Comparison of ENCODE assay signal across 8 cellular contexts in the genomic region with DNA sequence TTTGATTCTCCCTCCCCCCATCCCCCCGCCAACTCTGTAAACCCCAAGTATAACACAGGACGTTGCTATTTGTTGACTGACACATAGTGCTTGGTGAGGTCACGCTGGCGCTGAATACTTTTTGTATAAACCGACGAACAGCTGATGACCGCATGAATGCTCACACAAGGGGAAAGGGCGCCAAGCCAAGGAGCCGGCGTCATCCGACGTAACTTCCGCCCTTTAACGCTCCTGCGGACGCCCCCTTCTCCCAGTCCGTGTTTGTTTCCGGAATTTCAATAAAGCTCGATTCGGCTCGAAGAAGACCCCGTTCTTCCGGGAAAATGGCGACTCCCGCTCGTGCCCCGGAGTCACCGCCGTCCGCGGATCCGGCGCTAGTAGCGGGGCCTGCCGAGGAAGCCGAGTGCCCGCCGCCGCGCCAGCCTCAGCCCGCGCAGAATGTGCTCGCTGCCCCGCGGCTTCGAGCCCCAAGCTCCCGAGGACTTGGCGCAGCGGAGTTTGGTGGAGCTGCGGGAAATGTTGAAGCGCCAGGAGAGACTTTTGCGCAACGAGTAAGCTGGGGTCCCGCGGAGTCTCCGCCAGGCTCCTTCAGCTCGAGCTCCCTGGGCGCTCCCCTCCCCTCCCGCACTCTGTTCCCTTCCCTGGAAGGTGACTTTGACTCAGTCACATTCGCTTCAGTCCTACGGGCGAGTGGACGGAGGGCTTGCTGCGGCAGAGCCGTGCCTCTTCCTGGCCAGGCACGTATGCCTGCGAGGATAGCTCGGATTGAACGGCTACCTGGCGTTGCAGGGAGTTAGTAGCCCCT. TPM values are rescaled to one million over a fixed set of nuclear protein-coding genes. Genes with fewer than 3 reads are reported as not detected.
DNase-seq lines count a peak whose midpoint lies in the region; ATAC-seq and TF ChIP-seq lines count a peak whose summit lies in the region.

A gene (plus strand): TSS at position 310 of the 805 bp plus-strand sequence. CDS start 129 bp downstream, at position 439.

- peak; percentile 43 for TF ChIP-seq EP300 in esophagus muscularis mucosa (IDR thresholded peaks at IDR 0.05)

- peak within 1 kb of the TSS; percentile 86 for H2AFZ ChIP-seq in KMS-11 (ENCODE audit: low read depth)

- H3K36me3 ChIP-seq in KMS-11 (ENCODE audit: insufficient read depth) (no peaks in the 10 kb centered on the region), Peyer's patch (peaks cover 0 to 26% (median 0%) of the 10 kb centered on the region in 3 donors), esophagus muscularis mucosa (peaks cover 17 to 29% (median 23%) of the 10 kb centered on the region in 4 donors), muscle layer of duodenum (ENCODE audit: control insufficient read depth in 1 of 2, insufficient read depth in 2 of 2, low read length in 2 of 2) (peaks cover 18 to 22% of the 10 kb centered on the region in 2 donors)

- peak within 1 kb of the TSS; percentile 27 for H3K4me3 ChIP-seq in KMS-11 (IDR thresholded peaks at IDR 0.05; ENCODE audit: insufficient read depth, low read depth, low read length)
- peak within 1 kb of the TSS; percentile 89 to 99 (median 92) for H3K4me3 ChIP-seq in Peyer's patch
- peak within 1 kb of the TSS; percentile 73 to 95 (median 89) for H3K4me3 ChIP-seq in esophagus muscularis mucosa
- H3K4me3 ChIP-seq in muscle layer of duodenum (ENCODE audit: low read depth in 1 of 2, low read length in 2 of 2) = peak within 1 kb of the TSS; percentile 94 to 97

- no peaks in the 10 kb centered on the region for H4K20me1 ChIP-seq in KMS-11 (ENCODE audit: insufficient read depth)

- H3K4me1 ChIP-seq in KMS-11 (ENCODE audit: low read depth, poor library complexity, severe bottlenecking) (peaks cover 38% of the 10 kb centered on the region), Peyer's patch (peaks cover 0 to 26% (median 0%) of the 10 kb centered on the region in 4 donors), esophagus muscularis mucosa (peaks cover 11 to 47% (median 41%) of the 10 kb centered on the region in 4 donors), muscle layer of duodenum (ENCODE audit: control insufficient read depth in 1 of 2, insufficient read depth in 2 of 2, low read length in 2 of 2) (peaks cover 5 to 28% of the 10 kb centered on the region in 2 donors)

- no peak for TF ChIP-seq CTCF in KMS-11 (conservative IDR thresholded peaks at IDR 0.05; ENCODE audit: low read depth, low read length)
- no peak for TF ChIP-seq CTCF in Peyer's patch (IDR thresholded peaks at IDR 0.05)
- TF ChIP-seq CTCF in esophagus muscularis mucosa (IDR thresholded peaks at IDR 0.05) = no peak

- peak within 1 kb of the TSS; percentile 61 for H3K4me2 ChIP-seq in KMS-11

- TF ChIP-seq POLR2A in Peyer's patch (IDR thresholded peaks at IDR 0.05) (peak; percentile 54 to 68), esophagus muscularis mucosa (IDR thresholded peaks at IDR 0.05; ENCODE audit: low read depth) (peak; percentile 76)

- H3K27ac ChIP-seq in KMS-11 (peak within 1 kb of the TSS; percentile 89), Peyer's patch (peak within 1 kb of the TSS; percentile 91 to 95 (median 92)), esophagus muscularis mucosa (replicated peaks in 1 of 4) (peak within 1 kb of the TSS; percentile 94 to 97 (median 96)), muscle layer of duodenum (ENCODE audit: low read length) (peak within 1 kb of the TSS; percentile 84)

- peak within 1 kb of the TSS; percentile 99 for H3K9ac ChIP-seq in KMS-11

- under 1% methylated on average over 49 of the region's 70 CpGs for WGBS in esophagus muscularis mucosa

- H3K27me3 ChIP-seq in KMS-11 (ENCODE audit: insufficient read depth, low read depth) = no peaks in the 10 kb centered on the region
- no peaks in the 10 kb centered on the region for H3K27me3 ChIP-seq in Peyer's patch
- H3K27me3 ChIP-seq in esophagus muscularis mucosa = no peaks in the 10 kb centered on the region
- H3K27me3 ChIP-seq in muscle layer of duodenum (ENCODE audit: low read depth, low read length) = no peaks in the 10 kb centered on the region

- DNase-seq in DMS53 treated with DMSO at 0.1 percent for 48 hours (lab: John Stamatoyannopoulos, UW; ENCODE audit: unreplicated experiment) (peak; percentile 78), Peyer's patch (peak; percentile 90 to 98 (median 92)), esophagus muscularis mucosa (ENCODE audit: extremely low spot score) (peak; percentile 100)
- DNase-seq in activated T-cell treated with anti-CD3 and anti-CD28 coated beads, Interleukin-2, amount 50 U/mL, for 48 hours = peak; percentile 88 to 91
- peak; percentile 88 to 89 for DNase-seq in stimulated activated CD8-positive, alpha-beta memory T cell treated with anti-CD3 and anti-CD28 coated beads, Interleukin-7, amount 100 ng/mL, for 4 hours (ENCODE audit: low read depth in 2 of 2)

- intact Hi-C loops in esophagus muscularis mucosa (cut with DNase I) = no loop called here

- peaks cover 33% of the 10 kb centered on the region for H3K79me2 ChIP-seq in KMS-11 (ENCODE audit: insufficient read depth, low read depth)

- H3K9me3 ChIP-seq in Peyer's patch (no peaks in the 10 kb centered on the region), esophagus muscularis mucosa (no peaks in the 10 kb centered on the region), muscle layer of duodenum (ENCODE audit: control insufficient read depth in 1 of 2, low read length in 2 of 2) (no peaks in the 10 kb centered on the region)

- ATAC-seq in GM21737 (IDR thresholded peaks at IDR 0.05; ENCODE audit: unreplicated experiment) = peak; percentile 87

RNA-seq across cellular contexts. Expression of the gene that starts here (rescaled TPM):
- total RNA-seq in Peyer's patch (100 to 1,000 TPM; 141 to 595 (median 211) TPM), esophagus muscularis mucosa (100 to 1,000 TPM; 133 to 799 (median 379) TPM)

Comparison
In these comparisons a context has a peak if more than half of its experiments do, and no peak if none do; other contexts are left out.
1. Peak in every context shown above with its lines: DNase-seq, ATAC-seq, H3K4me3 ChIP-seq and H3K27ac ChIP-seq.
2. H3K4me3 ChIP-seq: peak in every context shown above with its lines; median percentile 96 in muscle layer of duodenum; 92 in Peyer's patch; 89 in esophagus muscularis mucosa; 27 in KMS-11.